In genomic region chr14:66657780-66658179, GRCh38 we compare ENCODE assay signal across 35 cellular contexts.
"Had no signal": no experiment of that assay in that cellular context is flagged by ENCODE, and none has a peak within 500 bp of the region (broad histone marks: within the 10 kb centered on the region; RNA-seq: fewer than 3 reads in every experiment).

No MANE protein-coding gene starts in this region.

- DNase-seq: Karpas-422, Kasumi-1, MG63, MM.1S, MV-4-11, NCI-H1048, NCI-H1092, NCI-H1092 treated with DMSO at 0.1 percent for 48 hours, NCI-H1105, NCI-H1105 treated with DMSO at 0.1 percent for 48 hours, NCI-H1417, NCI-H1417 treated with DMSO at 0.1 percent for 48 hours, NCI-H1436, NCI-H1436 treated with DMSO at 0.1 percent for 48 hours, NCI-H146, NCI-H1694, NCI-H1694 treated with DMSO at 0.1 percent for 48 hours, NCI-H187, NCI-H187 treated with DMSO at 0.1 percent for 48 hours, NCI-H1930, NCI-H2029, NCI-H2029 treated with DMSO at 0.1 percent for 48 hours, NCI-H2081, NCI-H2081 treated with DMSO at 0.1 percent for 48 hours, NCI-H2107, NCI-H2171, NCI-H2171 treated with DMSO at 0.1 percent for 48 hours, NCI-H2227 treated with DMSO at 0.1 percent for 48 hours, NCI-H226, NCI-H345, NCI-H446, NCI-H446 treated with DMSO at 0.1 percent for 48 hours, NCI-H510A, NCI-H510A treated with DMSO at 0.1 percent for 48 hours, NCI-H524 had no signal

- H3K27me3 ChIP-seq: MG63 had no signal

- H3K4me3 ChIP-seq: MG63 had no signal

- H3K36me3 ChIP-seq: MG63 had no signal

- H3K9me3 ChIP-seq: MG63 had no signal
